9 cellular contexts compared by ENCODE assay signal in genomic region chr2:98761267-98761781, GRCh38. TPM values are rescaled to one million over a fixed set of nuclear protein-coding genes. Genes with fewer than 3 reads are reported as not detected.
DNase-seq lines count a peak whose midpoint lies in the region; ATAC-seq and TF ChIP-seq lines count a peak whose summit lies in the region.
"Had no signal": no experiment of that assay in that cellular context is flagged by ENCODE, and none has a peak within 500 bp of the region (broad histone marks: within the 10 kb centered on the region; RNA-seq: fewer than 3 reads in every experiment).

No MANE protein-coding gene starts in this region.

- H3K27me3 Mint-ChIP-seq in activated CD8-positive, alpha-beta T cell treated with anti-CD3 and anti-CD28 coated beads, Interleukin-2, amount 10 ng/mL, durations not matched to agents 7 days and 5 days (ENCODE audit: low read depth): no peaks in the 10 kb centered on the region

- H3K4me1 Mint-ChIP-seq in activated CD8-positive, alpha-beta T cell treated with anti-CD3 and anti-CD28 coated beads, Interleukin-2, amount 10 ng/mL, durations not matched to agents 7 days and 5 days (ENCODE audit: low read depth): peaks cover 82% of the 10 kb centered on the region

- H3K4me1 ChIP-seq in DOHH2 (ENCODE audit: control insufficient read depth, low read length): peaks cover 81% of the 10 kb centered on the region
- H3K4me1 ChIP-seq: right lobe of liver had no signal

- H3K79me2 ChIP-seq in DOHH2 (ENCODE audit: control insufficient read depth, low read length): no peaks in the 10 kb centered on the region

- no peaks in the 10 kb centered on the region for H3K36me3 ChIP-seq in DOHH2 (ENCODE audit: control insufficient read depth, low read length)
- H3K36me3 ChIP-seq: right lobe of liver had no signal

- peak; percentile 59 for DNase-seq in activated CD8-positive, alpha-beta T cell treated with anti-CD3 and anti-CD28 coated beads, Interleukin-2, amount 10 ng/mL, durations not matched to agents 7 days and 5 days
- DNase-seq in stimulated activated CD4-positive, alpha-beta T cell treated with anti-CD3 and anti-CD28 coated beads, Interleukin-2, amount 100 ng/mL, for 48 hours: peak; percentile 50 to 64
- DNase-seq in NCI-H1417 treated with DMSO at 0.1 percent for 48 hours (lab: John Stamatoyannopoulos, UW): no peak
- no peak for DNase-seq in NCI-H226
- DNase-seq: right lobe of liver had no signal

- H3K9me2 ChIP-seq in DOHH2 (replicated peaks; ENCODE audit: control insufficient read depth, low read length): no peaks in the 10 kb centered on the region

- ATAC-seq in activated CD8-positive, alpha-beta T cell treated with anti-CD3 and anti-CD28 coated beads, Interleukin-2, amount 10 ng/mL, durations not matched to agents 7 days and 5 days: peak; percentile 17
- ATAC-seq in GM21381 (IDR thresholded peaks at IDR 0.05; ENCODE audit: unreplicated experiment): no peak
- ATAC-seq in GM18519 (IDR thresholded peaks at IDR 0.05; ENCODE audit: low FRiP score, unreplicated experiment): no peak

- peak overlapping the region; percentile 1 for H3K4me2 ChIP-seq in DOHH2 (ENCODE audit: low read length)

- H3K9me3 ChIP-seq in DOHH2 (ENCODE audit: control insufficient read depth, insufficient read depth, low read length): no peaks in the 10 kb centered on the region
- H3K9me3 ChIP-seq: right lobe of liver had no signal

- H3K27ac ChIP-seq in DOHH2 (ENCODE audit: low read depth, low read length) (no peak overlapping the region), cingulate gyrus (ENCODE audit: low read depth, low read length) (peak overlapping the region; percentile 61)
- H3K27ac ChIP-seq: right lobe of liver had no signal

- H3F3A ChIP-seq in DOHH2 (ENCODE audit: control insufficient read depth, insufficient read depth): peaks cover 20% of the 10 kb centered on the region; the same call in 1 of the 2 replicates

- H3K27ac Mint-ChIP-seq in activated CD8-positive, alpha-beta T cell treated with anti-CD3 and anti-CD28 coated beads, Interleukin-2, amount 10 ng/mL, durations not matched to agents 7 days and 5 days: peak overlapping the region; percentile 64

- peaks cover 19% of the 10 kb centered on the region for H3K36me3 Mint-ChIP-seq in activated CD8-positive, alpha-beta T cell treated with anti-CD3 and anti-CD28 coated beads, Interleukin-2, amount 10 ng/mL, durations not matched to agents 7 days and 5 days (ENCODE audit: low read depth)

- POLR2A ChIA-PET in activated CD8-positive, alpha-beta T cell treated with anti-CD3 and anti-CD28 coated beads, Interleukin-2, amount 10 ng/mL, durations not matched to agents 7 days and 5 days (lab: Charles Lee): interaction anchor here (0.7 to 1.1 kb wide), 3 partner anchors 10 to 30 kb away, joined by 3 to 7 read pairs (median 5); partner anchors contain the start of gene MGAT4A

- H3K27me3 ChIP-seq in DOHH2 (ENCODE audit: control insufficient read depth, low read length): no peaks in the 10 kb centered on the region
- H3K27me3 ChIP-seq: right lobe of liver had no signal

- no peak overlapping the region for H3K4me3 ChIP-seq in DOHH2 (ENCODE audit: low read length)
- H3K4me3 ChIP-seq: right lobe of liver had no signal

- TF ChIP-seq CTCF in DOHH2 (IDR thresholded peaks at IDR 0.05; ENCODE audit: low read depth, low read length, poor library complexity, severe bottlenecking): no peak

- no peaks in the 10 kb centered on the region for H4K20me1 ChIP-seq in DOHH2 (ENCODE audit: control insufficient read depth, insufficient read depth, low read depth, low read length)

- CTCF ChIA-PET in activated CD8-positive, alpha-beta T cell treated with anti-CD3 and anti-CD28 coated beads, Interleukin-2, amount 10 ng/mL, durations not matched to agents 7 days and 5 days (lab: Charles Lee): interaction anchor here (1.1 to 1.7 kb wide), 3 partner anchors 10 to 33 kb away, joined by 4 to 5 read pairs (median 4); no protein-coding TSS in a partner anchor

- no peaks in the 10 kb centered on the region for H3K9me3 Mint-ChIP-seq in activated CD8-positive, alpha-beta T cell treated with anti-CD3 and anti-CD28 coated beads, Interleukin-2, amount 10 ng/mL, durations not matched to agents 7 days and 5 days (ENCODE audit: insufficient read depth)

- peak overlapping the region; percentile 16 for H3K4me3 Mint-ChIP-seq in activated CD8-positive, alpha-beta T cell treated with anti-CD3 and anti-CD28 coated beads, Interleukin-2, amount 10 ng/mL, durations not matched to agents 7 days and 5 days

RNA-seq across cellular contexts. Expression of gene MGAT4A, which starts 30.4 kb away (rescaled TPM):
- 10 to 100 TPM; 73.4 to 76.2 TPM for total RNA-seq in activated CD8-positive, alpha-beta T cell treated with anti-CD3 and anti-CD28 coated beads, Interleukin-2, amount 10 ng/mL, durations not matched to agents 7 days and 5 days

Comparison
In these comparisons a context has a peak if more than half of its experiments do, and no peak if none do; other contexts are left out.
1. DNase-seq: peak in activated CD8-positive, alpha-beta T cell treated with anti-CD3 and anti-CD28 coated beads, Interleukin-2, amount 10 ng/mL, durations not matched to agents 7 days and 5 days (single experiment) and stimulated activated CD4-positive, alpha-beta T cell treated with anti-CD3 and anti-CD28 coated beads, Interleukin-2, amount 100 ng/mL, for 48 hours (2 of 2); none in NCI-H1417 treated with DMSO at 0.1 percent for 48 hours (single experiment) and NCI-H226 (single experiment).